In genomic region chr6:30260036-30260504, GRCh38 we compare ENCODE assay signal across 8 cellular contexts. TPM values are rescaled to one million over a fixed set of nuclear protein-coding genes. Genes with fewer than 3 reads are reported as not detected.
A peak's percentile ranks its signal among the peaks of the same experiment; 100 is the strongest.
DNase-seq lines count a peak whose midpoint lies in the region; TF ChIP-seq lines count a peak whose summit lies in the region.

No MANE protein-coding gene starts in this region.

- H3K9ac ChIP-seq in OCI-LY3 (ENCODE audit: low read length) = peak overlapping the region; percentile 76; the same call in 1 of the 2 replicates

- no peak overlapping the region for H3K27ac ChIP-seq in OCI-LY3 (ENCODE audit: low read length)

- no peaks in the 10 kb centered on the region for H3K27me3 ChIP-seq in OCI-LY3 (ENCODE audit: low read depth, low read length)
- H3K27me3 ChIP-seq in kidney epithelial cell (ENCODE audit: control insufficient read depth, insufficient read depth, low read length) = no peaks in the 10 kb centered on the region

- in situ Hi-C loops in astrocyte of the cerebellum (cut with HindIII; ENCODE audit: low sequenced_read_pairs) = no loop called here

- peak; percentile 25 for DNase-seq in GM20000 (ENCODE audit: low spot score)
- no peak for DNase-seq in astrocyte of the cerebellum (ENCODE audit: low read depth)
- no peak for DNase-seq in kidney epithelial cell (ENCODE audit: low read depth)
- DNase-seq in stimulated activated CD4-positive, alpha-beta T cell treated with anti-CD3 and anti-CD28 coated beads, Interleukin-4, amount 100 ng/mL, for 24 hours = peak; percentile 24
- no peak for DNase-seq in DMS 273 treated with DMSO at 0.1 percent for 48 hours (lab: John Stamatoyannopoulos, UW)
- no peak for DNase-seq in amniotic stem cell (lab: John Stamatoyannopoulos, UW)
- DNase-seq in SKM-1 (lab: John Stamatoyannopoulos, UW; ENCODE audit: unreplicated experiment) = no peak

- no peaks in the 10 kb centered on the region for H3K9me3 ChIP-seq in OCI-LY3 (ENCODE audit: insufficient read depth, low read length)

- H3K4me3 ChIP-seq in OCI-LY3 (ENCODE audit: low read length) = peak overlapping the region; percentile 87
- peak overlapping the region; percentile 83 for H3K4me3 ChIP-seq in astrocyte of the cerebellum (ENCODE audit: low read depth, low read length)
- H3K4me3 ChIP-seq in kidney epithelial cell (ENCODE audit: low read depth, low read length) = peak overlapping the region; percentile 71

- H3K4me2 ChIP-seq in OCI-LY3 (ENCODE audit: low read length) = peak overlapping the region; percentile 82

- no peak overlapping the region for H2AFZ ChIP-seq in OCI-LY3 (ENCODE audit: low read depth, low read length)

- H3K36me3 ChIP-seq in OCI-LY3 (replicated peaks; ENCODE audit: low read depth, low read length) (peaks cover 1% of the 10 kb centered on the region), kidney epithelial cell (ENCODE audit: control insufficient read depth, insufficient read depth, low read length) (no peaks in the 10 kb centered on the region)

- H3K4me1 ChIP-seq in OCI-LY3 (ENCODE audit: low read length) = peaks cover 5% of the 10 kb centered on the region

- no peaks in the 10 kb centered on the region for H3K79me2 ChIP-seq in OCI-LY3 (ENCODE audit: low read length)

- H4K20me1 ChIP-seq in OCI-LY3 (ENCODE audit: insufficient read depth, low read length) = no peaks in the 10 kb centered on the region

- no peak for TF ChIP-seq CTCF in GM20000 (IDR thresholded peaks at IDR 0.05; ENCODE audit: extremely low read depth, missing control alignments)
- TF ChIP-seq CTCF in OCI-LY3 (IDR thresholded peaks at IDR 0.05; ENCODE audit: low read depth, low read length) = no peak
- no peak for TF ChIP-seq CTCF in astrocyte of the cerebellum (IDR thresholded peaks at IDR 0.05; ENCODE audit: low read depth, low read length, missing control alignments)
- TF ChIP-seq CTCF in kidney epithelial cell (IDR thresholded peaks at IDR 0.05; ENCODE audit: insufficient read depth, low read length, poor library complexity, severe bottlenecking) = no peak

RNA-seq across cellular contexts. Expression of gene TRIM26, which starts 46.9 kb away (rescaled TPM):
- 40.3 and 42.0 TPM in 2 replicates for total RNA-seq in kidney epithelial cell

Comparison
In these comparisons a context has a peak if more than half of its experiments do, and no peak if none do; other contexts are left out.
1. DNase-seq: peak in GM20000 (single experiment) and stimulated activated CD4-positive, alpha-beta T cell treated with anti-CD3 and anti-CD28 coated beads, Interleukin-4, amount 100 ng/mL, for 24 hours (single experiment); none in astrocyte of the cerebellum (single experiment), kidney epithelial cell (single experiment), DMS 273 treated with DMSO at 0.1 percent for 48 hours (single experiment), amniotic stem cell (single experiment) and SKM-1 (single experiment).
2. Peak in every context shown above with its lines, with median percentiles within 50 percentile points of each other: H3K4me3 ChIP-seq.